In the genomic region with DNA sequence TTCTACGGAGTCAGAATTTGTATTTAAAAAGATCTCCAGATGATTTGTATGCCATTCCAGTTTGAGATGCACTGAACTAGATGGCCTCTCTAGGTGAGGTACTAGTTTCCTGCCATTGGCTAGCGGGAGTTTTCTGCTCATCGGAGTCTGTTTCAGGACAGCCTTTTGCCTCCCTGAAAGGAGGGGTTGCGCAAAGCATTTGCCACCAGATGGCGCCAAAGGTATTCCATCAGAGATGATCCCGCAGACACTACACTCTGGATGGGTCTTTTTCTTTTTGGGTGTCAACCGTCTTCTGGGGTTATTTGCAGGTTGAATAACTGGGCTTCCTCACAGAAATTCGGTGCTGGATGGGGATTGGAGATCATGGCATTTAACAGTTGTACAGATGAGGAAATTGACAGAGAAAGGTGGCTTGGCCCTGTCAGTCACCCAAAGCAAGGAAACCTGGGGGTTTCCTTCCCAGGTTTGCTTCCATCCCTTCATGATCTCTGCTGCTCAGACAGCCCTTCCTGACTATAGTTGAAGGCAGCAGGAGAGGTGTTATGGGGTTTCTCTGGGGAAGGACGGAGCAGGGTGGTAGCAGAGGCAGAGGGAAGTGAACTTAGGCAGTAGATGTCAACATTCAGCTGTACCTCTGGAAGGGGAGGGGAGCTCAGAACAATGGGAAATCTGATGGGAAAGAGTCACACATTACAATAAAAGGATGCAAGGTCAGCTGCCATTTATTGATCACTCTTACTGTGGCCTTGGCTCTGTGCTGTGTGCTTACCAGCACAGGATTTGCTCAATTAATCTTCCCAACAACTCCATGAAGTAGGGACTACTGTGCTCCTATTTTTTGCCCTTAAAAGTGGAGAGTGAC, we compare ENCODE assay signal across 8 cellular contexts.
DNase-seq lines count a peak whose midpoint lies in the region; ATAC-seq, FAIRE-seq and TF ChIP-seq lines count a peak whose summit lies in the region.

No MANE protein-coding gene starts in this region.

- H3K36me3 Mint-ChIP-seq in CD4-positive, alpha-beta memory T cell = no peaks in the 10 kb centered on the region
- no peaks in the 10 kb centered on the region for H3K36me3 Mint-ChIP-seq in activated CD8-positive, alpha-beta T cell treated with anti-CD3 and anti-CD28 coated beads for 36 hours (ENCODE audit: low read depth)

- H3K23ac ChIP-seq in H1 (ENCODE audit: insufficient read length) = no peak overlapping the region

- TF ChIP-seq RAD21 in H1 (IDR thresholded peaks at IDR 0.05 in 1 of 2, conservative IDR thresholded peaks at IDR 0.05 in 1 of 2; ENCODE audit: low read depth in 2 of 2, low read length in 2 of 2) = peak; percentile 98

- peaks cover 1 to 7% (median 6%) of the 10 kb centered on the region in 4 donors for H3K4me1 Mint-ChIP-seq in CD4-positive, alpha-beta memory T cell
- H3K4me1 Mint-ChIP-seq in activated CD8-positive, alpha-beta T cell treated with anti-CD3 and anti-CD28 coated beads for 36 hours (ENCODE audit: low read depth) = peaks cover 18% of the 10 kb centered on the region

- 0 out of 2 replicates have a peak overlapping the region, but pooled peaks have one; percentile 11 for H2BK5ac ChIP-seq in H1 (ENCODE audit: low read depth, low read length)

- no peak overlapping the region for H3K18ac ChIP-seq in H1 (ENCODE audit: extremely low read depth, low read length)

- H3K4me2 ChIP-seq in H1 (ENCODE audit: insufficient read depth in 1 of 2, low read depth in 2 of 2, low read length in 2 of 2) = no peak overlapping the region

- peak overlapping the region; percentile 89; the same call in 1 of the 2 replicates for H2BK15ac ChIP-seq in H1 (ENCODE audit: low read length)

- H3K36me3 ChIP-seq in CD4-positive, alpha-beta memory T cell (ENCODE audit: insufficient read depth, low read length) = no peaks in the 10 kb centered on the region
- no peaks in the 10 kb centered on the region for H3K36me3 ChIP-seq in H1 (ENCODE audit: control insufficient read depth in 2 of 4, insufficient read depth in 4 of 4, low read length in 3 of 4)

- no peak overlapping the region for H3K9ac ChIP-seq in H1 (replicated peaks in 1 of 4; ENCODE audit: extremely low read depth in 1 of 4, low read depth in 3 of 4, low read length in 3 of 4)

- no peak for FAIRE-seq in H1 (lab: Jason Lieb, UNC)

- TF ChIP-seq CTCF in activated CD8-positive, alpha-beta T cell treated with anti-CD3 and anti-CD28 coated beads for 36 hours (IDR thresholded peaks at IDR 0.05) = peak; percentile 94
- peak; percentile 68 to 93 (median 88) for TF ChIP-seq CTCF in H1 (IDR thresholded peaks at IDR 0.05; ENCODE audit: control extremely low read depth in 1 of 3, insufficient read depth in 1 of 3, low read depth in 1 of 3, low read length in 3 of 3)

- no peak overlapping the region for H3K4ac ChIP-seq in H1 (replicated peaks; ENCODE audit: insufficient read length, low read depth, low read length)

- H3K4me1 ChIP-seq in CD4-positive, alpha-beta memory T cell (ENCODE audit: insufficient read depth, low read length) = no peaks in the 10 kb centered on the region
- H3K4me1 ChIP-seq in H1 (replicated peaks in 1 of 4; ENCODE audit: control insufficient read depth in 3 of 4, insufficient read depth in 4 of 4, low read length in 3 of 4) = peaks cover 0 to 4% (median 0%) of the 10 kb centered on the region in 4 experiments; a peak in 1 of 7 replicates

- H3K79me1 ChIP-seq in H1 (ENCODE audit: low read depth, low read length) = no peaks in the 10 kb centered on the region

- H3K9me3 Mint-ChIP-seq in CD4-positive, alpha-beta memory T cell = no peaks in the 10 kb centered on the region
- H3K9me3 Mint-ChIP-seq in activated CD8-positive, alpha-beta T cell treated with anti-CD3 and anti-CD28 coated beads for 36 hours = no peaks in the 10 kb centered on the region

- 19% methylated on average over 9 of the region's 9 CpGs; no CpG with 5 or more reads in 1 of the 2 experiments for WGBS in H1 (ENCODE audit: extremely low coverage in 1 of 2, insufficient coverage in 1 of 2, insufficient read length in 1 of 2, insufficient replicate concordance in 2 of 2, low coverage in 1 of 2, low lambda C conversion rate in 2 of 2, missing lambda C conversion rate in 1 of 2), 2 experiments

- no peaks in the 10 kb centered on the region; the same call in 1 of the 2 replicates for H3K23me2 ChIP-seq in H1 (ENCODE audit: low read depth, low read length)

- no peak overlapping the region for H2BK120ac ChIP-seq in H1 (replicated peaks; ENCODE audit: low read depth, low read length)

- 0 out of 2 replicates have a peak overlapping the region, but pooled peaks have one; percentile 11 for H2AFZ ChIP-seq in H1 (ENCODE audit: low read length)

- CTCF ChIA-PET in CD4-positive, alpha-beta memory T cell (lab: Charles Lee; ENCODE audit: partially characterized antibody) = interaction anchor here (0.6 to 3.1 kb wide), 11 partner anchors 8 to 366 kb away, joined by 3 to 17 read pairs (median 3); no protein-coding TSS in a partner anchor
- CTCF ChIA-PET in activated CD8-positive, alpha-beta T cell treated with anti-CD3 and anti-CD28 coated beads for 36 hours (lab: Charles Lee) = interaction anchor here (0.6 to 3.4 kb wide), 32 partner anchors 9 to 1443 kb away, joined by 3 to 32 read pairs (median 3); a partner anchor contains a TSS
- CTCF ChIA-PET in H1 (lab: Charles Lee; ENCODE audit: partially characterized antibody) = interaction anchor here (0.7 to 10.5 kb wide), 46 partner anchors 9 to 462 kb away, joined by 3 to 60 read pairs (median 4); no protein-coding TSS in a partner anchor

- no peaks in the 10 kb centered on the region for H3K27me3 ChIP-seq in CD4-positive, alpha-beta memory T cell (ENCODE audit: insufficient read depth, low read length)
- H3K27me3 ChIP-seq in H1 (replicated peaks in 1 of 4; ENCODE audit: control insufficient read depth in 3 of 4, extremely low read depth in 1 of 4, insufficient read depth in 3 of 4, low read length in 3 of 4) = no peaks in the 10 kb centered on the region

- H2BK12ac ChIP-seq in H1 (ENCODE audit: low read depth, low read length) = peak overlapping the region; percentile 62; the same call in 1 of the 2 replicates

- H3K14ac ChIP-seq in H1 (ENCODE audit: insufficient read length) = no peak overlapping the region

- peak in 1 of 2 experiments; percentile 15; a peak in 1 of 3 replicates for TF ChIP-seq EP300 in H1 (IDR thresholded peaks at IDR 0.05; ENCODE audit: borderline replicate concordance in 1 of 2, low read depth in 2 of 2, low read length in 2 of 2)

- peak overlapping the region in 1 of 7 donors; percentile 58 for H3K27ac Mint-ChIP-seq in CD4-positive, alpha-beta memory T cell
- no peak overlapping the region for H3K27ac Mint-ChIP-seq in activated CD8-positive, alpha-beta T cell treated with anti-CD3 and anti-CD28 coated beads for 36 hours

- no peak overlapping the region for H3K4me3 ChIP-seq in CD4-positive, alpha-beta memory T cell (ENCODE audit: low read length in 2 of 2)
- H3K4me3 ChIP-seq in H1 (ENCODE audit: extremely low read depth in 1 of 4, insufficient read depth in 2 of 4, low read depth in 3 of 4, low read length in 4 of 4) = no peak overlapping the region

- intact Hi-C loops in CD4-positive, alpha-beta memory T cell (cut with micrococcal nuclease) = loop anchor here (1.0 to 5.0 kb wide), 2 partner anchors 152 to 599 kb away; a partner anchor contains a TSS
- intact Hi-C loops in activated CD8-positive, alpha-beta T cell treated with anti-CD3 and anti-CD28 coated beads for 36 hours (cut with micrococcal nuclease) = loop anchor here (5.0 to 10.0 kb wide), 3 partner anchors 136 to 218 kb away; a partner anchor contains a TSS

- H2AK5ac ChIP-seq in H1 (ENCODE audit: low read depth, low read length) = no peak overlapping the region

- POLR2A ChIA-PET in CD4-positive, alpha-beta memory T cell (lab: Charles Lee; ENCODE audit: partially characterized antibody) = no interaction called here
- POLR2A ChIA-PET in activated CD8-positive, alpha-beta T cell treated with anti-CD3 and anti-CD28 coated beads for 36 hours (lab: Charles Lee) = no interaction called here
- POLR2A ChIA-PET in H1 (lab: Charles Lee; ENCODE audit: partially characterized antibody) = interaction anchor here (1.3 kb wide), 1 partner anchor 343 kb away, joined by 3 read pairs; no protein-coding TSS in a partner anchor

- H4K5ac ChIP-seq in H1 (ENCODE audit: insufficient read length, low read depth, low read length) = no peak overlapping the region

- no peak overlapping the region for H4K8ac ChIP-seq in H1 (ENCODE audit: extremely low read depth, insufficient read depth, low read length)

- no peak overlapping the region; the same call in 1 of the 2 replicates for H2BK20ac ChIP-seq in H1 (ENCODE audit: low read length)

- peak; percentile 40 to 58 (median 51) for DNase-seq in CD4-positive, alpha-beta memory T cell
- DNase-seq in NCI-H774 (lab: John Stamatoyannopoulos, UW) (peak; percentile 70), H1 (ENCODE audit: low read depth in 1 of 2, low spot score in 2 of 2) (peak; percentile 75 to 93), middle frontal gyrus (ENCODE audit: extremely low spot score, low spot score) (peak; percentile 63)
- peak; percentile 92 for DNase-seq in activated CD8-positive, alpha-beta T cell treated with anti-CD3 and anti-CD28 coated beads for 36 hours
- DNase-seq in stimulated activated CD8-positive, alpha-beta memory T cell treated with anti-CD3 and anti-CD28 coated beads, Interleukin-4, amount 100 ng/mL, for 4 hours (ENCODE audit: low read depth in 2 of 2, low spot score in 1 of 2) = peak; percentile 35 to 56

- H3K56ac ChIP-seq in H1 (replicated peaks; ENCODE audit: insufficient read length, low read depth, low read length) = no peak overlapping the region

- H3K4me3 Mint-ChIP-seq in CD4-positive, alpha-beta memory T cell = peak overlapping the region in 1 of 8 donors; percentile 53
- H3K4me3 Mint-ChIP-seq in activated CD8-positive, alpha-beta T cell treated with anti-CD3 and anti-CD28 coated beads for 36 hours = no peak overlapping the region

- peaks cover 0 to 3% of the 10 kb centered on the region in 2 experiments for H4K20me1 ChIP-seq in H1 (replicated peaks in 1 of 2; ENCODE audit: control insufficient read depth in 1 of 2, insufficient read depth in 2 of 2, low read length in 2 of 2)

- H3K9me3 ChIP-seq in CD4-positive, alpha-beta memory T cell (ENCODE audit: control insufficient read depth in 1 of 2, low read length in 2 of 2) = no peaks in the 10 kb centered on the region
- no peaks in the 10 kb centered on the region for H3K9me3 ChIP-seq in H1 (ENCODE audit: insufficient read depth in 2 of 2, low read depth in 1 of 2, low read length in 1 of 2)

- H3K79me2 ChIP-seq in H1 (ENCODE audit: control insufficient read depth in 1 of 2, insufficient read depth in 2 of 2, low read length in 2 of 2) = no peaks in the 10 kb centered on the region

- H3K27me3 Mint-ChIP-seq in CD4-positive, alpha-beta memory T cell = no peaks in the 10 kb centered on the region
- no peaks in the 10 kb centered on the region for H3K27me3 Mint-ChIP-seq in activated CD8-positive, alpha-beta T cell treated with anti-CD3 and anti-CD28 coated beads for 36 hours

- H3K27ac ChIP-seq in CD4-positive, alpha-beta memory T cell (ENCODE audit: low read depth, low read length) = no peak overlapping the region
- H3K27ac ChIP-seq in H1 (ENCODE audit: low read depth, low read length) = no peak overlapping the region

- H4K91ac ChIP-seq in H1 (replicated peaks; ENCODE audit: insufficient read length, low read length) = no peak overlapping the region

- TF ChIP-seq POLR2A in H1 (IDR thresholded peaks at IDR 0.05; ENCODE audit: control extremely low read depth in 1 of 2, low read depth in 2 of 2, low read length in 2 of 2) = no peak

- peak; percentile 77 for ATAC-seq in GM19372 (IDR thresholded peaks at IDR 0.05; ENCODE audit: low read depth, unreplicated experiment)
- peak; percentile 81 for ATAC-seq in HG03520 (IDR thresholded peaks at IDR 0.05; ENCODE audit: unreplicated experiment)
- ATAC-seq in activated CD8-positive, alpha-beta T cell treated with anti-CD3 and anti-CD28 coated beads for 36 hours = peak; percentile 93
